Comparison of ENCODE assay signal across 1 cellular context in the genomic region with DNA sequence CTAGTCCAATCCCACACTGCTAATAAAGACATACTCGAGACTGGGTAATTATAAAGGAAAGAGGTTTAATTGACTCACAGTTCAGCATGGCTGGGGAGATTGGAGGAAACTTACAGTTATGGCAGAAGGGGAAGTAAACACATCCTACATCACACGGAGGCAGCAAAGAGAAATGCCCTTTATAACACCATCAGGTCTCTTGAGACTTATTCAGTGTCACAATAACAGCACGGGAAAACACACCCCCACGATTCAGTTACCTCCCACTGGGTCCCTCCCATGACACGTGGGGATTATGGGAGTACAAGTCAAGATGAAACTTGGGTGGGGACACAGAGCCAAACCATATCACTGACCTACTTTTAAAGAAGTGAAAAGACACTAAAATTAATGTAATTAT.
TF ChIP-seq lines count a peak whose summit lies in the region.

No MANE protein-coding gene starts in this region.

TF ChIP-seq in GM23338, 12 proteins besides CTCF, POLR2A, EP300 and RAD21 (continued from another document):
- TF ChIP-seq REST (IDR thresholded peaks at IDR 0.05; ENCODE audit: unreplicated experiment) (no peak), ETS1 (IDR thresholded peaks at IDR 0.05) (no peak), STAT1 (IDR thresholded peaks at IDR 0.05; ENCODE audit: unreplicated experiment) (no peak), EZH2 (IDR thresholded peaks at IDR 0.05; ENCODE audit: low read depth, unreplicated experiment) (no peak), ZNF331 (CRISPR knock-in tag; IDR thresholded peaks at IDR 0.05; ENCODE audit: low read depth) (no peak), ZNF114 (CRISPR knock-in tag; IDR thresholded peaks at IDR 0.05) (no peak), CREB1 (CRISPR knock-in tag; IDR thresholded peaks at IDR 0.05; ENCODE audit: low read depth) (no peak)
TF ChIP-seq in GM23338: peak in this region for 0.
